ENCODE assay signal across 27 cellular contexts in the genomic region with DNA sequence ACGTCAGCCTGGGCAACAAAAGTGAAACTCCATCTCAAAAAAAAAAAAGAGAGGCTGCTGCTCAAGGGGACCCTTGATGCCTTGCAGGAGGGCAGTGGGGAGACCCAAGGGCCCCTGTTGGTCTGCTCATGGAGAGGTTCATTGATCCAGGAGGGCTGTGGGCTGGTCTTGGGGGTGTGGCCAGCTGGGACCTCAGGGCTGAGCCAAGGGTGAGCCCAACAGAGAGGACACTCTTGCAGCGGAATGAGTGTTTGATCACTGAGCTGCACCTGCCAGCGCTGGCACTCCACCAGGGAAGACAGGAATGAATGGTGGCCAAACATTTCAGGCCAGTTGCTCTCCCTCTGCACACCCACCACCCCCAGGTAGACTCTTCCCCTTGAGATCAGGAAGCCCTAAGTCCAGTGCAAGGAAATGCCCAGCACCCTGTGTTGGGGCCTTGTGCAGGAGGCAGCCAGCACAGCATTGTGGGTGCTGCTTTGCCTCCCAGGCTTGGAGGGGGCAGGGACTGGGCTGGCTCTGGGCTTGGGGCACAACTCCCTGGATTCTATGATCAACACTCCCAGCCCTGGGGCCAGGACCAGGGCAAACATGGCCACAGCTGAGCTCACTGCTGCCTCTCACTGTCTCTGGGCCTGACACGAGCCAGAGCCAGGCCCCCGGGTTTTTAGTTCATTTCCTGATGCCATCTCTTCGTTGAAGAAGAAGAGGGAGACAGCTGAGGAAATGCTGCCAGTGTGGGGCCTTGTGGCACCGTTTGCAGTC. TPM values are rescaled to one million over a fixed set of nuclear protein-coding genes. Genes with fewer than 3 reads are reported as not detected.
A peak's percentile ranks its signal among the peaks of the same experiment; 100 is the strongest.
DNase-seq lines count a peak whose midpoint lies in the region; ATAC-seq and TF ChIP-seq lines count a peak whose summit lies in the region.
"Had no signal": no experiment of that assay in that cellular context is flagged by ENCODE, and none has a peak within 500 bp of the region (broad histone marks: within the 10 kb centered on the region; RNA-seq: fewer than 3 reads in every experiment).

No MANE protein-coding gene starts in this region.

- no peak for DNase-seq in DND-41
- DNase-seq in NCI-H2029 treated with DMSO at 0.1 percent for 48 hours (lab: John Stamatoyannopoulos, UW), result peak; percentile 80
- peak; percentile 41 for DNase-seq in coronary artery (ENCODE audit: low spot score)
- no peak for DNase-seq in neuronal stem cell (ENCODE audit: low spot score)
- DNase-seq in COLO829 (ENCODE audit: low spot score), result no peak
- DNase-seq in WTC11 (ENCODE audit: low spot score), result no peak
- DNase-seq: activated B cell treated with CpG ODN at 0.5 μM for 24 hours; activated CD4-positive, alpha-beta T cell treated with anti-CD3 and anti-CD28 coated beads, Interleukin-2, amount 50 U/mL, for 4 hours; activated naive CD8-positive, alpha-beta T cell treated with anti-CD3 and anti-CD28 coated beads for 36 hours; C1 segment of cervical spinal cord; Calu3; foreskin fibroblast; heart left ventricle; midbrain; natural killer cell; NCI-H1048; NCI-H526 treated with DMSO at 0.1 percent for 48 hours; spleen; stimulated activated CD4-positive, alpha-beta T cell treated with anti-CD3 and anti-CD28 coated beads, Interleukin-2, amount 100 ng/mL, for 48 hours; stimulated activated naive B cell treated with anti-CD40 and anti-IgM and Interleukin-4, amounts not matched to agents 10 μg/mL and 1 μg/mL and 100 μg/mL, for 72 hours; SW 1271 had no signal

- no peak overlapping the region for H3K27ac Mint-ChIP-seq in WTC11
- H3K27ac Mint-ChIP-seq: activated B cell treated with CpG ODN at 0.5 μM for 24 hours; activated naive CD8-positive, alpha-beta T cell treated with anti-CD3 and anti-CD28 coated beads for 36 hours; activated T-helper 2 cell treated with anti-CD3 and anti-CD28 coated beads, Interferon-gamma antibody, Interleukin-2, Interleukin-4, amounts not matched to agents 10 μg/mL and 5 μg/mL and 100 μg/mL, durations not matched to agents 14 hours and 24 hours and 36 hours; natural killer cell; stimulated activated naive B cell treated with anti-CD40 and anti-IgM and Interleukin-4, amounts not matched to agents 10 μg/mL and 1 μg/mL and 100 μg/mL, for 72 hours had no signal

- H3K27me3 Mint-ChIP-seq in WTC11 (ENCODE audit: low read depth), result no peaks in the 10 kb centered on the region
- H3K27me3 Mint-ChIP-seq: activated B cell treated with CpG ODN at 0.5 μM for 24 hours; activated naive CD8-positive, alpha-beta T cell treated with anti-CD3 and anti-CD28 coated beads for 36 hours; stimulated activated naive B cell treated with anti-CD40 and anti-IgM and Interleukin-4, amounts not matched to agents 10 μg/mL and 1 μg/mL and 100 μg/mL, for 72 hours had no signal

- H3K27me3 ChIP-seq in DND-41 (ENCODE audit: insufficient read depth, low read length, poor library complexity) (no peaks in the 10 kb centered on the region), neuronal stem cell (ENCODE audit: control insufficient read depth in 3 of 3, insufficient read depth in 3 of 3, low read depth in 1 of 3, low read length in 3 of 3) (no peaks in the 10 kb centered on the region)
- H3K27me3 ChIP-seq: heart left ventricle, ovary, right atrium auricular region, spleen had no signal

- H3K36me3 Mint-ChIP-seq in WTC11, result no peaks in the 10 kb centered on the region
- H3K36me3 Mint-ChIP-seq: activated naive CD8-positive, alpha-beta T cell treated with anti-CD3 and anti-CD28 coated beads for 36 hours; natural killer cell; stimulated activated naive B cell treated with anti-CD40 and anti-IgM and Interleukin-4, amounts not matched to agents 10 μg/mL and 1 μg/mL and 100 μg/mL, for 72 hours had no signal

- H3K9ac ChIP-seq in DND-41 (ENCODE audit: low read depth, low read length), result no peak overlapping the region
- H3K9ac ChIP-seq in neuronal stem cell (ENCODE audit: low read depth, low read length, poor library complexity), result no peak overlapping the region

- peak overlapping the region; percentile 5 for H2BK120ac ChIP-seq in neuronal stem cell (ENCODE audit: low read depth, low read length)

- H4K8ac ChIP-seq in neuronal stem cell (ENCODE audit: low read depth, low read length), result no peak overlapping the region

- ATAC-seq in DND-41 (ENCODE audit: insufficient read depth, low read depth) (no peak), HG03571 (IDR thresholded peaks at IDR 0.05; ENCODE audit: unreplicated experiment) (no peak), GM19351 (IDR thresholded peaks at IDR 0.05; ENCODE audit: unreplicated experiment) (no peak), WTC11 (no peak)
- ATAC-seq: stimulated activated naive B cell treated with anti-CD40 and anti-IgM and Interleukin-4, amounts not matched to agents 10 μg/mL and 1 μg/mL and 100 μg/mL, for 72 hours had no signal

- H3K9me3 ChIP-seq in DND-41 (ENCODE audit: insufficient read depth, low read length, severe bottlenecking), result no peaks in the 10 kb centered on the region
- no peaks in the 10 kb centered on the region for H3K9me3 ChIP-seq in neuronal stem cell (replicated peaks in 1 of 2; ENCODE audit: control insufficient read depth in 2 of 2, insufficient read depth in 1 of 2, low read depth in 1 of 2, low read length in 2 of 2)
- H3K9me3 ChIP-seq: HAP-1, heart left ventricle, ovary, right atrium auricular region, spleen had no signal

- H3K27ac ChIP-seq in DND-41 (ENCODE audit: low read length), result 0 out of 2 replicates have a peak overlapping the region, but pooled peaks have one; percentile 15
- no peak overlapping the region for H3K27ac ChIP-seq in coronary artery
- H3K27ac ChIP-seq in neuronal stem cell (replicated peaks; ENCODE audit: low read length), result no peak overlapping the region
- H3K27ac ChIP-seq: heart left ventricle, ovary, right atrium auricular region, spleen had no signal

- no peaks in the 10 kb centered on the region for H3K79me2 ChIP-seq in DND-41 (ENCODE audit: insufficient read depth, low read length)

- H3K14ac ChIP-seq in neuronal stem cell (ENCODE audit: low read length), result no peak overlapping the region

- POLR2A ChIA-PET in WTC11 (lab: Charles Lee), result no interaction called here

- H2AFZ ChIP-seq in DND-41 (ENCODE audit: low read depth, low read length) (peak overlapping the region; percentile 53; the same call in 1 of the 2 replicates), neuronal stem cell (ENCODE audit: low read length) (no peak overlapping the region)

- H3K4me1 ChIP-seq in DND-41 (ENCODE audit: insufficient read depth, low read length) (no peaks in the 10 kb centered on the region), neuronal stem cell (ENCODE audit: control insufficient read depth in 2 of 2, insufficient read depth in 1 of 2, low read depth in 1 of 2, low read length in 2 of 2) (peaks cover 4 to 7% of the 10 kb centered on the region in 2 donors)
- H3K4me1 ChIP-seq: HAP-1 had no signal

- H2BK5ac ChIP-seq in neuronal stem cell (ENCODE audit: low read length), result peak overlapping the region; percentile 47

- no peaks in the 10 kb centered on the region for H4K20me1 ChIP-seq in DND-41 (ENCODE audit: insufficient read depth, low read length)

- H3K79me1 ChIP-seq in neuronal stem cell (ENCODE audit: low read depth, low read length), result no peaks in the 10 kb centered on the region

- H3K4me3 ChIP-seq in DND-41 (ENCODE audit: low read depth in 1 of 2, low read length in 2 of 2), result no peak overlapping the region
- H3K4me3 ChIP-seq in coronary artery, result no peak overlapping the region
- no peak overlapping the region for H3K4me3 ChIP-seq in neuronal stem cell (ENCODE audit: low read length in 2 of 2)
- H3K4me3 ChIP-seq: HAP-1, heart left ventricle, ovary, right atrium auricular region, spleen had no signal

- H3K36me3 ChIP-seq in DND-41 (ENCODE audit: insufficient read depth, low read length) (no peaks in the 10 kb centered on the region), neuronal stem cell (replicated peaks in 1 of 2; ENCODE audit: control insufficient read depth in 2 of 2, insufficient read depth in 2 of 2, low read length in 2 of 2) (no peaks in the 10 kb centered on the region)
- H3K36me3 ChIP-seq: HAP-1, heart left ventricle, ovary, right atrium auricular region, spleen had no signal

- no peaks in the 10 kb centered on the region for H3K9me3 Mint-ChIP-seq in WTC11
- H3K9me3 Mint-ChIP-seq: activated B cell treated with CpG ODN at 0.5 μM for 24 hours; activated naive CD8-positive, alpha-beta T cell treated with anti-CD3 and anti-CD28 coated beads for 36 hours; activated T-helper 2 cell treated with anti-CD3 and anti-CD28 coated beads, Interferon-gamma antibody, Interleukin-2, Interleukin-4, amounts not matched to agents 10 μg/mL and 5 μg/mL and 100 μg/mL, durations not matched to agents 14 hours and 24 hours and 36 hours; natural killer cell; stimulated activated naive B cell treated with anti-CD40 and anti-IgM and Interleukin-4, amounts not matched to agents 10 μg/mL and 1 μg/mL and 100 μg/mL, for 72 hours had no signal

- no peak overlapping the region for H4K91ac ChIP-seq in neuronal stem cell (ENCODE audit: low read depth, low read length, poor library complexity)

- H3K4ac ChIP-seq in neuronal stem cell (ENCODE audit: low read length), result no peak overlapping the region

- H3K23ac ChIP-seq in neuronal stem cell (ENCODE audit: low read depth, low read length, poor library complexity), result peak overlapping the region; percentile 76

- no CpG with 5 or more reads among the region's 7 CpGs for WGBS in neuronal stem cell (ENCODE audit: extremely low coverage in 2 of 2, insufficient read length in 2 of 2, insufficient replicate concordance in 1 of 2), 2 donors

- peak overlapping the region; percentile 33 for H2AK5ac ChIP-seq in neuronal stem cell (ENCODE audit: low read depth, low read length)

- peak overlapping the region; percentile 38 for H2BK15ac ChIP-seq in neuronal stem cell (ENCODE audit: low read length)

- peak overlapping the region; percentile 55 for H3K18ac ChIP-seq in neuronal stem cell (ENCODE audit: low read length)

- no peaks in the 10 kb centered on the region for H3K4me1 Mint-ChIP-seq in WTC11
- H3K4me1 Mint-ChIP-seq: activated B cell treated with CpG ODN at 0.5 μM for 24 hours; activated naive CD8-positive, alpha-beta T cell treated with anti-CD3 and anti-CD28 coated beads for 36 hours; natural killer cell; stimulated activated naive B cell treated with anti-CD40 and anti-IgM and Interleukin-4, amounts not matched to agents 10 μg/mL and 1 μg/mL and 100 μg/mL, for 72 hours had no signal

- no peak for TF ChIP-seq CTCF in DND-41 (IDR thresholded peaks at IDR 0.05; ENCODE audit: borderline replicate concordance, extremely low read depth, low read length, poor library complexity, severe bottlenecking)
- TF ChIP-seq CTCF in coronary artery (IDR thresholded peaks at IDR 0.05), result no peak
- TF ChIP-seq CTCF in WTC11 (IDR thresholded peaks at IDR 0.05), result no peak

- CTCF ChIA-PET in WTC11 (lab: Charles Lee), result no interaction called here

- H3K4me2 ChIP-seq in DND-41 (ENCODE audit: insufficient read depth, low read length) (no peak overlapping the region), neuronal stem cell (ENCODE audit: insufficient read depth, low read length, poor library complexity, severe bottlenecking) (no peak overlapping the region)

- H2BK12ac ChIP-seq in neuronal stem cell (ENCODE audit: low read length), result no peak overlapping the region

- H3K4me3 Mint-ChIP-seq in WTC11, result no peak overlapping the region
- H3K4me3 Mint-ChIP-seq: activated B cell treated with CpG ODN at 0.5 μM for 24 hours; activated naive CD8-positive, alpha-beta T cell treated with anti-CD3 and anti-CD28 coated beads for 36 hours; natural killer cell; stimulated activated naive B cell treated with anti-CD40 and anti-IgM and Interleukin-4, amounts not matched to agents 10 μg/mL and 1 μg/mL and 100 μg/mL, for 72 hours had no signal

RNA-seq across cellular contexts. Expression of gene IRF2BP2, which starts 50.6 kb away (rescaled TPM):
- 28.8 TPM for polyA plus RNA-seq in neuronal stem cell (2013, experiment 1 of 2)
- 29.3 TPM for polyA plus RNA-seq in neuronal stem cell (2013, experiment 2 of 2)
- total RNA-seq in WTC11 (2021), result 61.9 to 70.9 TPM (median 62.4 TPM) in 3 replicates

Comparison
In these comparisons a context has a peak if more than half of its experiments do, and no peak if none do; other contexts are left out.
1. DNase-seq: peak in NCI-H2029 treated with DMSO at 0.1 percent for 48 hours (single experiment) and coronary artery (single experiment); none in DND-41 (single experiment), neuronal stem cell (single experiment), COLO829 (single experiment) and WTC11 (single experiment).